ENCODE assay signal across 22 cellular contexts in genomic region chr1:16088351-16088911, GRCh38. TPM values are rescaled to one million over a fixed set of nuclear protein-coding genes. Genes with fewer than 3 reads are reported as not detected.
DNase-seq lines count a peak whose midpoint lies in the region; ATAC-seq, FAIRE-seq and TF ChIP-seq lines count a peak whose summit lies in the region.
"Had no signal": no experiment of that assay in that cellular context is flagged by ENCODE, and none has a peak within 500 bp of the region (broad histone marks: within the 10 kb centered on the region; RNA-seq: fewer than 3 reads in every experiment).

No MANE protein-coding gene starts in this region.

- no peaks in the 10 kb centered on the region for H3K9me3 ChIP-seq in A549
- H3K9me3 ChIP-seq in mesenchymal stem cell (ENCODE audit: control insufficient read depth, low read length), result no peaks in the 10 kb centered on the region
- H3K9me3 ChIP-seq in ascending aorta, result no peaks in the 10 kb centered on the region
- no peaks in the 10 kb centered on the region for H3K9me3 ChIP-seq in sigmoid colon
- H3K9me3 ChIP-seq: body of pancreas, colonic mucosa, neutrophil had no signal

- no peak for ATAC-seq in A549
- no peak for ATAC-seq in GM18873 (IDR thresholded peaks at IDR 0.05; ENCODE audit: low FRiP score, unreplicated experiment)
- ATAC-seq: activated CD4-positive, alpha-beta T cell treated with anti-CD3 and anti-CD28 coated beads for 36 hours; body of pancreas; GM12878 had no signal

- intact Hi-C loops in ascending aorta (cut with DNase I), result no loop called here
- intact Hi-C loops in sigmoid colon (cut with DNase I), result no loop called here

- peak overlapping the region in 1 of 2 experiments; percentile 38 for H2BK12ac ChIP-seq in mesenchymal stem cell (ENCODE audit: low read length in 2 of 2)

- no peak overlapping the region for H2BK5ac ChIP-seq in mesenchymal stem cell (ENCODE audit: low read depth, low read length, poor library complexity, severe bottlenecking)

- no peak overlapping the region for H2BK15ac ChIP-seq in mesenchymal stem cell (ENCODE audit: low read depth, poor library complexity, severe bottlenecking)

- H3K4me1 Mint-ChIP-seq in HFFc6 (ENCODE audit: low read depth), result peaks cover 23% of the 10 kb centered on the region
- H3K4me1 Mint-ChIP-seq: activated CD4-positive, alpha-beta T cell treated with anti-CD3 and anti-CD28 coated beads for 36 hours; CD8-positive, alpha-beta memory T cell had no signal

- no peak overlapping the region for H3K4me2 ChIP-seq in A549
- H3K4me2 ChIP-seq in mesenchymal stem cell (ENCODE audit: low read length, poor library complexity, severe bottlenecking), result no peak overlapping the region

- peak overlapping the region in 1 of 2 experiments; percentile 32 for H3K18ac ChIP-seq in mesenchymal stem cell (ENCODE audit: low read depth in 1 of 2, low read length in 2 of 2)

- TF ChIP-seq CTCF in A549 (IDR thresholded peaks at IDR 0.05) (no peak), HFFc6 (IDR thresholded peaks at IDR 0.05) (no peak), coronary artery (IDR thresholded peaks at IDR 0.05) (no peak), GM13976 (IDR thresholded peaks at IDR 0.05; ENCODE audit: borderline replicate concordance, control extremely low read depth, extremely low read depth, insufficient read depth, missing control alignments) (no peak), ascending aorta (IDR thresholded peaks at IDR 0.05) (no peak), sigmoid colon (IDR thresholded peaks at IDR 0.05) (no peak)

- H2AFZ ChIP-seq in mesenchymal stem cell (ENCODE audit: low read depth, low read length), result no peak overlapping the region

- peak overlapping the region; percentile 72 for H3K27ac Mint-ChIP-seq in HFFc6
- H3K27ac Mint-ChIP-seq: activated CD4-positive, alpha-beta T cell treated with anti-CD3 and anti-CD28 coated beads for 36 hours; activated naive CD8-positive, alpha-beta T cell; activated T-helper 1 cell treated with anti-CD3 and anti-CD28 coated beads, Interleukin-12 subunit alpha, Interleukin-12 subunit beta, Interleukin-2, Interleukin-4 antibody, amounts not matched to agents 30 ng/mL and 10 ng/mL and 1 ng/mL, durations not matched to agents 14 hours and 24 hours and 36 hours had no signal

- H3K4me1 ChIP-seq in A549 (peaks cover 3% of the 10 kb centered on the region; the same call in 2 of the 3 replicates), mesenchymal stem cell (ENCODE audit: control insufficient read depth, insufficient read depth, low read depth, low read length) (peaks cover 23% of the 10 kb centered on the region), ascending aorta (no peaks in the 10 kb centered on the region), sigmoid colon (no peaks in the 10 kb centered on the region)
- H3K4me1 ChIP-seq: colonic mucosa had no signal

- no peak overlapping the region for H3K4me3 Mint-ChIP-seq in HFFc6
- H3K4me3 Mint-ChIP-seq: activated CD4-positive, alpha-beta T cell treated with anti-CD3 and anti-CD28 coated beads for 36 hours; activated naive CD8-positive, alpha-beta T cell; activated T-helper 1 cell treated with anti-CD3 and anti-CD28 coated beads, Interleukin-12 subunit alpha, Interleukin-12 subunit beta, Interleukin-2, Interleukin-4 antibody, amounts not matched to agents 30 ng/mL and 10 ng/mL and 1 ng/mL, durations not matched to agents 14 hours and 24 hours and 36 hours; CD8-positive, alpha-beta memory T cell had no signal

- no peak overlapping the region for H2BK120ac ChIP-seq in mesenchymal stem cell (ENCODE audit: low read depth, low read length)

- TF ChIP-seq POLR2A in A549 (IDR thresholded peaks at IDR 0.05; ENCODE audit: low read length) (no peak), sigmoid colon (IDR thresholded peaks at IDR 0.05) (no peak)

- H3K36me3 ChIP-seq in mesenchymal stem cell (ENCODE audit: control insufficient read depth in 1 of 2, insufficient read depth in 2 of 2, low read depth in 1 of 2, low read length in 2 of 2), result no peaks in the 10 kb centered on the region
- H3K36me3 ChIP-seq in ascending aorta, result no peaks in the 10 kb centered on the region
- no peaks in the 10 kb centered on the region for H3K36me3 ChIP-seq in sigmoid colon
- H3K36me3 ChIP-seq: colonic mucosa, neutrophil had no signal

- POLR2A ChIA-PET in A549 (lab: Yijun Ruan, JAX), result no interaction called here

- CTCF ChIA-PET in A549 (lab: Yijun Ruan, JAX), result interaction anchor here (1.5 to 3.4 kb wide), 2 partner anchors 9 to 155 kb away, joined by 3 to 24 read pairs; no protein-coding TSS in a partner anchor

- no peak for TF ChIP-seq RAD21 in A549 (conservative IDR thresholded peaks at IDR 0.05 in 1 of 2, IDR thresholded peaks at IDR 0.05 in 1 of 2)

- H3K4ac ChIP-seq in mesenchymal stem cell (ENCODE audit: low read depth in 1 of 2, low read length in 2 of 2), result no peak overlapping the region

- no peak overlapping the region for H3K23ac ChIP-seq in mesenchymal stem cell (ENCODE audit: low read length in 2 of 2)

- H3K4me3 ChIP-seq in A549 (no peak overlapping the region), coronary artery (no peak overlapping the region), mesenchymal stem cell (ENCODE audit: insufficient read depth in 1 of 2, low read depth in 1 of 2, low read length in 2 of 2) (no peak overlapping the region), ascending aorta (no peak overlapping the region), sigmoid colon (no peak overlapping the region)
- H3K4me3 ChIP-seq: body of pancreas, colonic mucosa, GM12878 had no signal

- H3K9me3 Mint-ChIP-seq in HFFc6, result no peaks in the 10 kb centered on the region
- H3K9me3 Mint-ChIP-seq: activated T-helper 1 cell treated with anti-CD3 and anti-CD28 coated beads, Interleukin-12 subunit alpha, Interleukin-12 subunit beta, Interleukin-2, Interleukin-4 antibody, amounts not matched to agents 30 ng/mL and 10 ng/mL and 1 ng/mL, durations not matched to agents 14 hours and 24 hours and 36 hours; CD8-positive, alpha-beta memory T cell had no signal

- WGBS in A549 (ENCODE audit: missing lambda C conversion rate), result 86% methylated on average over 11 of the region's 17 CpGs
- 92% methylated on average over 17 of the region's 17 CpGs for WGBS in mesenchymal stem cell
- 84% methylated on average over 17 of the region's 17 CpGs for WGBS in sigmoid colon, 2 donors

- H4K8ac ChIP-seq in mesenchymal stem cell (ENCODE audit: low read length), result no peak overlapping the region

- no peak for TF ChIP-seq EP300 in A549 (IDR thresholded peaks at IDR 0.05)
- no peak for TF ChIP-seq EP300 in sigmoid colon (IDR thresholded peaks at IDR 0.05)

- no peaks in the 10 kb centered on the region for H3K36me3 Mint-ChIP-seq in HFFc6 (ENCODE audit: low read depth)
- H3K36me3 Mint-ChIP-seq: activated naive CD8-positive, alpha-beta T cell; CD8-positive, alpha-beta memory T cell had no signal

- H3K27me3 Mint-ChIP-seq in HFFc6 (ENCODE audit: insufficient read depth), result no peaks in the 10 kb centered on the region; the same call in 1 of the 2 replicates
- H3K27me3 Mint-ChIP-seq: activated CD4-positive, alpha-beta T cell treated with anti-CD3 and anti-CD28 coated beads for 36 hours; activated naive CD8-positive, alpha-beta T cell had no signal

- H4K91ac ChIP-seq in mesenchymal stem cell (ENCODE audit: low read length), result peak overlapping the region; percentile 43

- no peaks in the 10 kb centered on the region for H3K79me1 ChIP-seq in mesenchymal stem cell (replicated peaks; ENCODE audit: low read length, poor library complexity, severe bottlenecking)

- in situ Hi-C loops in GM13976 (cut with MboI; ENCODE audit: low sequenced_read_pairs, unreplicated experiment), result loop anchor here (25.0 kb wide), 1 partner anchor 274 kb away; the partner anchor contains the start of genes FBXO42 and SZRD1

- H3K27me3 ChIP-seq in mesenchymal stem cell (ENCODE audit: control insufficient read depth in 1 of 2, insufficient read depth in 1 of 2, low read length in 2 of 2) (peaks cover 0 to 37% of the 10 kb centered on the region in 2 experiments), ascending aorta (no peaks in the 10 kb centered on the region), sigmoid colon (no peaks in the 10 kb centered on the region)
- H3K27me3 ChIP-seq: body of pancreas, colonic mucosa, neutrophil had no signal

- H3K9ac ChIP-seq in mesenchymal stem cell (ENCODE audit: low read length), result no peak overlapping the region

- FAIRE-seq in A549 (lab: Jason Lieb, UNC), result no peak
- FAIRE-seq: GM12878, TTC549 had no signal

- DNase-seq in A549 (ENCODE audit: low read depth in 1 of 2, low spot score in 1 of 2) (no peak), HFFc6 (no peak), coronary artery (ENCODE audit: low spot score) (peak; percentile 70), mesenchymal stem cell (no peak), GM13976 (ENCODE audit: low spot score) (no peak), ascending aorta (ENCODE audit: low spot score in 2 of 2) (no peak), sigmoid colon (no peak)
- DNase-seq: activated CD4-positive, alpha-beta T cell treated with anti-CD3 and anti-CD28 coated beads for 36 hours; CD8-positive, alpha-beta memory T cell; colonic mucosa; DMS79; head of caudate nucleus; NCI-H1417; NCI-H526; SHP77 had no signal

- peak overlapping the region in 1 of 2 experiments; percentile 52; a peak in 1 of 6 replicates for H3K27ac ChIP-seq in A549
- H3K27ac ChIP-seq in coronary artery, result no peak overlapping the region
- peak overlapping the region; percentile 14 for H3K27ac ChIP-seq in mesenchymal stem cell (ENCODE audit: low read length, poor library complexity, severe bottlenecking)
- H3K27ac ChIP-seq in ascending aorta, result no peak overlapping the region
- H3K27ac ChIP-seq in sigmoid colon, result no peak overlapping the region
- H3K27ac ChIP-seq: body of pancreas, colonic mucosa, neutrophil had no signal

- peak overlapping the region in 1 of 2 experiments; percentile 30 for H3K14ac ChIP-seq in mesenchymal stem cell (ENCODE audit: low read length in 2 of 2)

- peak overlapping the region; percentile 34 for H2AK5ac ChIP-seq in mesenchymal stem cell (ENCODE audit: low read length, severe bottlenecking)

RNA-seq across cellular contexts. Expression of gene FAM131C, which starts 15.0 kb away (rescaled TPM):
- polyA plus RNA-seq in A549 (2011; rRNA removed), result 2.3 and 2.9 TPM in 2 replicates
- polyA plus RNA-seq in A549 (2012; cell fraction: cytosol; rRNA removed), result 6.0 and 9.1 TPM in 2 replicates
- 5.6 and 8.7 TPM in 2 replicates for polyA plus RNA-seq in A549 (2012; cell fraction: nucleus; rRNA removed)
- polyA plus RNA-seq in A549 (2017; fragmentation: RNase III; extraction: RNeasy Plus Mini Kit Qiagen cat#74134 plus additional on column Dnase treatment), result 5.9 to 6.7 TPM (median 6.3 TPM) in 3 replicates
- polyA minus RNA-seq in A549 (2011; rRNA and poly(A)+ RNA removed), result 6.3 and 8.5 TPM in 2 replicates
- 1 to 10 TPM in 1 of 6 experiments, under 1 TPM in 5; 0.26 to 1.3 (median 0.74) TPM for total RNA-seq in HFFc6 (2021; fragmentation: NEBNext Ultra II Directional; extraction: Animal tissue kit (Norgen Biotek cat#: 25700))
- 0.37 TPM for polyA plus RNA-seq in mesenchymal stem cell (2013, experiment 1 of 2)
- polyA plus RNA-seq in mesenchymal stem cell (2013, experiment 2 of 2), result 0.44 TPM
- 0.21 TPM for total RNA-seq in ascending aorta
- total RNA-seq in sigmoid colon, result under 1 TPM in 1 of 4 donors, not detected in 3; 0.81 TPM
- under 1 TPM in 1 of 3 donors, not detected in 2; 0.12 TPM for polyA plus RNA-seq in sigmoid colon
- total RNA-seq: GM12878 had no signal
- polyA plus RNA-seq: CD8-positive, alpha-beta memory T cell had no signal

RNA-seq across cellular contexts. Expression of gene CLCNKB, which starts 44.8 kb away (rescaled TPM):
- polyA plus RNA-seq in A549 (2011; rRNA removed) (0.11 and 0.14 TPM in 2 replicates), A549 (2017; fragmentation: RNase III; extraction: RNeasy Plus Mini Kit Qiagen cat#74134 plus additional on column Dnase treatment) (0.07 to 0.18 TPM (median 0.08 TPM) in 3 replicates), sigmoid colon (under 1 TPM in 1 of 3 donors, not detected in 2; 0.04 TPM)
- polyA plus RNA-seq in A549 (2012; cell fraction: cytosol; rRNA removed), result 0.04 and 0.07 TPM in 2 replicates
- 0.39 and 0.41 TPM in 2 replicates for polyA plus RNA-seq in A549 (2012; cell fraction: nucleus; rRNA removed)
- not detected in 2 replicates for polyA minus RNA-seq in A549 (2011; rRNA and poly(A)+ RNA removed)
- total RNA-seq in HFFc6 (2021; fragmentation: NEBNext Ultra II Directional; extraction: Animal tissue kit (Norgen Biotek cat#: 25700)), result under 1 TPM in 2 of 6 experiments, not detected in 4; 0.10 to 0.14 TPM
- 0.43 TPM for polyA plus RNA-seq in mesenchymal stem cell (2013, experiment 1 of 2)
- 0.32 TPM for polyA plus RNA-seq in mesenchymal stem cell (2013, experiment 2 of 2)
- total RNA-seq in ascending aorta (not detected), sigmoid colon (under 1 TPM in 3 of 4 donors, not detected in 1; 0.28 to 0.71 (median 0.33) TPM)
- total RNA-seq: activated CD4-positive, alpha-beta T cell treated with anti-CD3 and anti-CD28 coated beads for 36 hours; activated T-helper 1 cell treated with anti-CD3 and anti-CD28 coated beads, Interleukin-12 subunit alpha, Interleukin-12 subunit beta, Interleukin-2, Interleukin-4 antibody, amounts not matched to agents 30 ng/mL and 10 ng/mL and 1 ng/mL, durations not matched to agents 14 hours and 24 hours and 36 hours; CD8-positive, alpha-beta memory T cell; GM12878 had no signal
- polyA plus RNA-seq: CD8-positive, alpha-beta memory T cell had no signal
